In the genomic region with DNA sequence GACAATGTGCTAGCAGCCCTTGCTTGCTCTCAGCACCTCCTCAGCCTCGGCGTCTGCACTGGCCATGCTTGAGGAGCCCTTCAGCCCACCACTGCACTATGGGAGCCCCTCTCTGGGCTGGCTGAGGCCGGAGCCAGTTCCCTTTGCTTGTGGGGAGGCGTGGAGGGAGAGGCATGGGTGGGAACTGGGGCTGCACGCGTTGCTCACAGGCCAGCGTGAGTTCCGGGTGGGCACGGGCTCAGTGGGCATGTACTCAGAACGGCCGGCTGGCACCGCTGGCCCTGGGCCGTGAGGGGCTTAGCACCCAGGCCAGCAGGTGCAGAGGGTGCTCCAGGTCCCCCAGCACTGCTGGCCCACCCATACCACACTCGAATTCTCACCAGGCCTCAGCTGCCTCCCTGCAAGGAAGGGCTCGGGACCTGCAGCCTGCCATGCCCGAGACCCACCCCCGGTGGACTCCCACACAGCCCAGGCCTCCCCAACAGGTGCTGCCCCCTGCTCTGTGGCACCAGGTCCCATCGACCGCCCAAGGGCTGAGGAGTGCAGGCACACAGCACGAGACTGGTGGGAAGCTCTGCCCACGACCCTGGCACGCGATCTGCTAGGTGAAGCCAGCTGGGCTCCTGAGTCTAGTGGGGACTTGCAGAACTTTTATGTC, we compare ENCODE assay signal across 25 cellular contexts.
"Had no signal": no experiment of that assay in that cellular context is flagged by ENCODE, and none has a peak within 500 bp of the region (broad histone marks: within the 10 kb centered on the region; RNA-seq: fewer than 3 reads in every experiment).

No MANE protein-coding gene starts in this region.

- ATAC-seq: heart right ventricle, natural killer cell, pancreas, sciatic nerve had no signal

- H3K9ac ChIP-seq: neural progenitor cell had no signal

- DNase-seq: heart right ventricle; islet precursor cell; left ventricle myocardium inferior; mammary epithelial cell; mesenchymal stem cell; naive B cell; natural killer cell; nephron progenitor cell; retina; stimulated activated CD4-positive, alpha-beta T cell treated with anti-CD3 and anti-CD28 coated beads, Interleukin-12 subunit alpha, Interleukin-12 subunit beta, amount 100 ng/mL, for 4 hours; stimulated activated CD4-positive, alpha-beta T cell treated with anti-CD3 and anti-CD28 coated beads, Interleukin-15, amount 100 ng/mL, for 24 hours; stimulated activated CD4-positive, alpha-beta T cell treated with anti-CD3 and anti-CD28 coated beads, Interleukin-2, amount 100 ng/mL, for 24 hours; stimulated activated CD4-positive, alpha-beta T cell treated with anti-CD3 and anti-CD28 coated beads, Interleukin-4, amount 100 ng/mL, for 1 hour; stimulated activated naive CD4-positive, alpha-beta T cell; stomach; testis; thyroid gland; transverse colon had no signal

- H3K9me3 ChIP-seq: pancreas, prostate gland, testis, thyroid gland, transverse colon had no signal

- H3K4me3 ChIP-seq: heart right ventricle, hepatocyte, left ventricle myocardium inferior, neural progenitor cell, pancreas, prostate gland, skin epidermis, stomach, testis, thyroid gland, transverse colon, upper lobe of left lung had no signal

- H3K27me3 ChIP-seq: heart right ventricle, hepatocyte, neural progenitor cell, pancreas, stomach, testis, thyroid gland, transverse colon, upper lobe of left lung had no signal

- H3K4me1 ChIP-seq: heart right ventricle, left ventricle myocardium inferior, neural progenitor cell, pancreas, prostate gland, stomach, testis, thyroid gland, transverse colon, upper lobe of left lung had no signal

- H3K4me2 ChIP-seq: hepatocyte, neural progenitor cell had no signal

- H3K27ac ChIP-seq: heart right ventricle, hepatocyte, left ventricle myocardium inferior, neural progenitor cell, pancreas, prostate gland, skin epidermis, stomach, testis, thyroid gland, transverse colon, upper lobe of left lung had no signal

- H2AFZ ChIP-seq: hepatocyte, neural progenitor cell had no signal

- H3K36me3 ChIP-seq: heart right ventricle, left ventricle myocardium inferior, neural progenitor cell, pancreas, prostate gland, stomach, thyroid gland, transverse colon, upper lobe of left lung had no signal
